In the genomic region with DNA sequence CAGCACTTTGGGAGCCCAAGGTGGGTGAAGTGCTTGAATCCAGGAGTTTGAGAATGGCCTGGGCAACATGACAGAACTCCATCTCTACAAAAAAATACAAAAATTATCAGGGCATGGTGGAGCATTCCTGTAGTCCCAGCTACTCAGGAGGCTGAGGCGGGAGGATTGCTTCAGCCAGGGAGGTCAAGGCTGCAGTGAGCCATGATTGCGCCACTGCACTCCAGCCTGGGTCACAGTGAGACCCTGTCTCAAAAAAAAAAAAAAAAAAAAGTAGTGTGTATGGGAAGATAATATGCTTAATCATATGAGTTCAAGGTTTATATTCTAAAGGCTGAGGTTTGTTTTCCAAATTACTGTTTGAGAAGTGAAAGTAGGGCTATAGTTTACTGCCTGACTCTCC, we compare ENCODE assay signal across 29 cellular contexts. TPM values are rescaled to one million over a fixed set of nuclear protein-coding genes. Genes with fewer than 3 reads are reported as not detected.
DNase-seq lines count a peak whose midpoint lies in the region; ATAC-seq, FAIRE-seq and TF ChIP-seq lines count a peak whose summit lies in the region.
"Had no signal": no experiment of that assay in that cellular context is flagged by ENCODE, and none has a peak within 500 bp of the region (broad histone marks: within the 10 kb centered on the region; RNA-seq: fewer than 3 reads in every experiment).

No MANE protein-coding gene starts in this region.

- TF ChIP-seq EP300 in HepG2 (IDR thresholded peaks at IDR 0.05; ENCODE audit: low read depth in 2 of 2, low read length in 2 of 2) (no peak), HepG2 (CRISPR knock-in tag; IDR thresholded peaks at IDR 0.05; ENCODE audit: borderline replicate concordance) (no peak), ovary (IDR thresholded peaks at IDR 0.05) (no peak)

- no peak for FAIRE-seq in HepG2 (lab: Jason Lieb, UNC)
- FAIRE-seq: A549, D721Med, GM12878, GM12892, GM18507 had no signal

- H3K36me3 ChIP-seq in HepG2 (replicated peaks in 1 of 2; ENCODE audit: control insufficient read depth in 1 of 2, insufficient read depth in 2 of 2, low read length in 2 of 2) = no peaks in the 10 kb centered on the region
- H3K36me3 ChIP-seq in right lobe of liver = no peaks in the 10 kb centered on the region
- H3K36me3 ChIP-seq in ovary = no peaks in the 10 kb centered on the region

- no peaks in the 10 kb centered on the region for H4K20me1 ChIP-seq in HepG2 (ENCODE audit: insufficient read depth, low read length)
- H4K20me1 ChIP-seq: BLaER1 treated with 17β-estradiol and CSF1 and Interleukin-3, amounts not matched to agents 10 nM and 100 nM had no signal

- no peaks in the 10 kb centered on the region for H3K79me2 ChIP-seq in HepG2 (ENCODE audit: insufficient read depth, low read length)

- H3K4me3 ChIP-seq in HepG2 (replicated peaks in 1 of 3; ENCODE audit: insufficient read depth in 1 of 3, low read depth in 2 of 3, low read length in 3 of 3) (no peak overlapping the region), right lobe of liver (no peak overlapping the region), ovary (no peak overlapping the region)
- H3K4me3 ChIP-seq: A549; BLaER1 treated with 17β-estradiol and CSF1 and Interleukin-3, amounts not matched to agents 10 nM and 100 nM; GM12878 had no signal

- intact Hi-C loops in HepG2 (cut with micrococcal nuclease; ENCODE audit: unreplicated experiment) = no loop called here
- intact Hi-C loops in right lobe of liver (cut with DNase I) = no loop called here
- intact Hi-C loops in ovary (cut with DNase I) = no loop called here

- no peak for ATAC-seq in HepG2
- ATAC-seq in right lobe of liver = no peak
- ATAC-seq: A549; CD8-positive, alpha-beta T cell; GM12878 had no signal

- TF ChIP-seq POLR2A in HepG2 (IDR thresholded peaks at IDR 0.05; ENCODE audit: insufficient read depth in 1 of 2, low read depth in 2 of 2, low read length in 2 of 2) = no peak
- no peak for TF ChIP-seq POLR2A in right lobe of liver (IDR thresholded peaks at IDR 0.05)
- no peak for TF ChIP-seq POLR2A in ovary (IDR thresholded peaks at IDR 0.05)

- POLR2A ChIA-PET in HepG2 (lab: Yijun Ruan, JAX) = interaction anchor here (0.7 kb wide), 1 partner anchor 58 kb away, joined by 3 read pairs; no protein-coding TSS in a partner anchor

- H3K9me3 ChIP-seq in HepG2 (ENCODE audit: low read length) = no peaks in the 10 kb centered on the region
- H3K9me3 ChIP-seq in right lobe of liver = no peaks in the 10 kb centered on the region
- no peaks in the 10 kb centered on the region for H3K9me3 ChIP-seq in ovary
- H3K9me3 ChIP-seq: A549; BLaER1 treated with 17β-estradiol and CSF1 and Interleukin-3, amounts not matched to agents 10 nM and 100 nM; Caco-2 had no signal

- TF ChIP-seq CTCF in HepG2 (CRISPR knock-in tag; IDR thresholded peaks at IDR 0.05) = no peak
- no peak for TF ChIP-seq CTCF in right lobe of liver (IDR thresholded peaks at IDR 0.05)
- TF ChIP-seq CTCF in ovary (IDR thresholded peaks at IDR 0.05) = no peak

- H3K9ac ChIP-seq in HepG2 (ENCODE audit: insufficient read depth, low read depth, low read length) = no peak overlapping the region
- H3K9ac ChIP-seq: BLaER1 treated with 17β-estradiol and CSF1 and Interleukin-3, amounts not matched to agents 10 nM and 100 nM had no signal

- H3K4me2 ChIP-seq in HepG2 (ENCODE audit: low read depth, low read length) = no peak overlapping the region
- H3K4me2 ChIP-seq: A549; BLaER1 treated with 17β-estradiol and CSF1 and Interleukin-3, amounts not matched to agents 10 nM and 100 nM had no signal

- H3K4me1 ChIP-seq in HepG2 (ENCODE audit: insufficient read depth, low read length) (peaks cover 6% of the 10 kb centered on the region; the same call in 1 of the 2 replicates), right lobe of liver (no peaks in the 10 kb centered on the region), ovary (ENCODE audit: insufficient read depth) (no peaks in the 10 kb centered on the region)
- H3K4me1 ChIP-seq: A549; BLaER1 treated with 17β-estradiol and CSF1 and Interleukin-3, amounts not matched to agents 10 nM and 100 nM; Caco-2 had no signal

- BruUV-seq in HepG2 (replicated peaks; lab: Mats Ljungman, UMichigan) = no TSS peak

- DNase-seq in HepG2 (ENCODE audit: low spot score) = no peak
- no peak for DNase-seq in right lobe of liver
- DNase-seq in ovary = peak; percentile 18 to 44 (median 29)
- no peak for DNase-seq in DMS114 treated with DMSO at 0.1 percent for 48 hours (lab: John Stamatoyannopoulos, UW; ENCODE audit: unreplicated experiment)
- no peak for DNase-seq in SIG-M5 (lab: John Stamatoyannopoulos, UW)
- DNase-seq: AML-193; Caco-2; Calu3; CD4-positive, alpha-beta T cell; CD8-positive, alpha-beta T cell; DMS153; DMS53; DMS79; DND-41; EL; GDM1 had no signal

- WGBS in HepG2 (ENCODE audit: low lambda C conversion rate) = 81% methylated on average over 2 of the region's 2 CpGs
- WGBS in right lobe of liver (ENCODE audit: insufficient coverage, low coverage, low lambda C conversion rate, missing lambda C conversion rate) = 95% methylated on average over 2 of the region's 2 CpGs
- 9 to 53% (median 32%) methylated on average over 2 of the region's 2 CpGs for WGBS in ovary, 3 donors

- CTCF ChIA-PET in HepG2 (lab: Yijun Ruan, JAX; ENCODE audit: low intra/inter-chr PET ratio, low total read pairs) = no interaction called here

- H2AFZ ChIP-seq in HepG2 (ENCODE audit: low read length) = no peak overlapping the region

- in situ Hi-C loops in HepG2 (cut with HindIII; ENCODE audit: extremely low pct_ligation_motif_present, low pct_unique_long_range_greater_than_20kb) = no loop called here

- no peaks in the 10 kb centered on the region for H3K27me3 ChIP-seq in HepG2 (ENCODE audit: control insufficient read depth in 1 of 2, insufficient read depth in 2 of 2, low read length in 2 of 2)
- H3K27me3 ChIP-seq in right lobe of liver = no peaks in the 10 kb centered on the region
- H3K27me3 ChIP-seq in ovary = no peaks in the 10 kb centered on the region
- H3K27me3 ChIP-seq: BLaER1 treated with 17β-estradiol and CSF1 and Interleukin-3, amounts not matched to agents 10 nM and 100 nM had no signal

- H3K27ac ChIP-seq in HepG2 (ENCODE audit: extremely low read length, insufficient read depth, low read length) (no peak overlapping the region), right lobe of liver (no peak overlapping the region), ovary (peak overlapping the region in 1 of 2 donors; percentile 21)
- H3K27ac ChIP-seq: 22Rv1; A549; BLaER1 treated with 17β-estradiol and CSF1 and Interleukin-3, amounts not matched to agents 10 nM and 100 nM; C4-2B had no signal

- no peak for TF ChIP-seq RAD21 in HepG2 (CRISPR knock-in tag; IDR thresholded peaks at IDR 0.05)

RNA-seq across cellular contexts. Expression of gene LDHAL6A, which starts 10.7 kb away (rescaled TPM):
- total RNA-seq in HepG2 (2016; rRNA removed; fragmentation: Illumina TruSeq; extraction: Trizol) (not detected in 2 replicates), right lobe of liver (not detected), ovary (1 to 10 TPM in 1 of 7 donors, under 1 TPM in 3, not detected in 3; 0.32 to 1.2 (median 0.55) TPM)
- not detected in 2 replicates for total RNA-seq in HepG2 (2016; cell fraction: cytosol; rRNA removed; fragmentation: Illumina TruSeq; extraction: Trizol; ENCODE audit: low read depth)
- not detected in 2 replicates for total RNA-seq in HepG2 (2016; cell fraction: insoluble cytoplasmic fraction; rRNA removed; fragmentation: Illumina TruSeq; extraction: Trizol)
- total RNA-seq in HepG2 (2016; cell fraction: membrane; rRNA removed; fragmentation: Illumina TruSeq; extraction: Trizol) = not detected in 2 replicates
- not detected in 2 replicates for total RNA-seq in HepG2 (2016; cell fraction: nucleus; rRNA removed; fragmentation: Illumina TruSeq; extraction: Trizol)
- polyA plus RNA-seq in HepG2 (2011; rRNA removed) (not detected in 2 replicates), ovary (under 1 TPM in 1 of 2 donors, not detected in 1; 0.84 TPM)
- not detected in 2 replicates for polyA plus RNA-seq in HepG2 (2011; cell fraction: cytosol; rRNA removed)
- polyA plus RNA-seq in HepG2 (2011; cell fraction: nucleus; rRNA removed) = not detected in 2 replicates
- 0.12 TPM in 1 of 2 replicates, not detected in the other for polyA plus RNA-seq in HepG2 (2012)
- polyA plus RNA-seq in HepG2 (2016; cell fraction: cytosol; fragmentation: Illumina TruSeq; extraction: Trizol; ENCODE audit: low read depth) = not detected in 2 replicates
- polyA plus RNA-seq in HepG2 (2016; cell fraction: insoluble cytoplasmic fraction; fragmentation: Illumina TruSeq; extraction: Trizol; ENCODE audit: low read depth) = not detected in 2 replicates
- polyA plus RNA-seq in HepG2 (2016; cell fraction: membrane; fragmentation: Illumina TruSeq; extraction: Trizol; ENCODE audit: low read depth) = not detected in 2 replicates
- polyA plus RNA-seq in HepG2 (2016; cell fraction: nucleus; fragmentation: Illumina TruSeq; extraction: Trizol; ENCODE audit: insufficient read depth, low read depth) = not detected in 2 replicates
- polyA minus RNA-seq in HepG2 (2011; rRNA and poly(A)+ RNA removed; ENCODE audit: low replicate concordance) = not detected in 2 replicates
- not detected in 2 replicates for polyA minus RNA-seq in HepG2 (2011; cell fraction: cytosol; rRNA and poly(A)+ RNA removed)
- not detected in 2 replicates for polyA minus RNA-seq in HepG2 (2011; cell fraction: nucleus; rRNA and poly(A)+ RNA removed)
- total RNA-seq: A172; Calu3; CD4-positive, alpha-beta T cell; CD8-positive, alpha-beta T cell; G401; GM12878 had no signal
- polyA plus RNA-seq: A549, BJ had no signal

RNA-seq across cellular contexts. Expression of gene LDHC, which starts 54.3 kb away (rescaled TPM):
- total RNA-seq in HepG2 (2016; rRNA removed; fragmentation: Illumina TruSeq; extraction: Trizol) = not detected in 2 replicates
- not detected in 2 replicates for total RNA-seq in HepG2 (2016; cell fraction: cytosol; rRNA removed; fragmentation: Illumina TruSeq; extraction: Trizol; ENCODE audit: low read depth)
- not detected in 2 replicates for total RNA-seq in HepG2 (2016; cell fraction: insoluble cytoplasmic fraction; rRNA removed; fragmentation: Illumina TruSeq; extraction: Trizol)
- not detected in 2 replicates for total RNA-seq in HepG2 (2016; cell fraction: membrane; rRNA removed; fragmentation: Illumina TruSeq; extraction: Trizol)
- total RNA-seq in HepG2 (2016; cell fraction: nucleus; rRNA removed; fragmentation: Illumina TruSeq; extraction: Trizol) = not detected in 2 replicates
- not detected in 2 replicates for polyA plus RNA-seq in HepG2 (2011; rRNA removed)
- not detected in 2 replicates for polyA plus RNA-seq in HepG2 (2011; cell fraction: cytosol; rRNA removed)
- not detected in 2 replicates for polyA plus RNA-seq in HepG2 (2011; cell fraction: nucleus; rRNA removed)
- polyA plus RNA-seq in HepG2 (2012) = not detected in 2 replicates
- polyA plus RNA-seq in HepG2 (2016; cell fraction: cytosol; fragmentation: Illumina TruSeq; extraction: Trizol; ENCODE audit: low read depth) = not detected in 2 replicates
- not detected in 2 replicates for polyA plus RNA-seq in HepG2 (2016; cell fraction: insoluble cytoplasmic fraction; fragmentation: Illumina TruSeq; extraction: Trizol; ENCODE audit: low read depth)
- not detected in 2 replicates for polyA plus RNA-seq in HepG2 (2016; cell fraction: membrane; fragmentation: Illumina TruSeq; extraction: Trizol; ENCODE audit: low read depth)
- polyA plus RNA-seq in HepG2 (2016; cell fraction: nucleus; fragmentation: Illumina TruSeq; extraction: Trizol; ENCODE audit: insufficient read depth, low read depth) = not detected in 2 replicates
- not detected in 2 replicates for polyA minus RNA-seq in HepG2 (2011; rRNA and poly(A)+ RNA removed; ENCODE audit: low replicate concordance)
- polyA minus RNA-seq in HepG2 (2011; cell fraction: cytosol; rRNA and poly(A)+ RNA removed) = not detected in 2 replicates
- not detected in 2 replicates for polyA minus RNA-seq in HepG2 (2011; cell fraction: nucleus; rRNA and poly(A)+ RNA removed)
- 1 to 10 TPM in 2 of 6 experiments, under 1 TPM in 1, not detected in 3; 0.61 to 1.6 (median 1.5) TPM for total RNA-seq in right lobe of liver
- total RNA-seq in ovary = 1 to 10 TPM in 2 of 7 donors, not detected in 5; 1.1 TPM
- under 1 TPM in 1 of 2 donors, not detected in 1; 0.96 TPM for polyA plus RNA-seq in ovary
- total RNA-seq: B cell; Caco-2; Calu3; CD4-positive, alpha-beta T cell; CD8-positive, alpha-beta T cell; Daoy; G401; GM12878 had no signal
- polyA plus RNA-seq: BJ had no signal

Comparison
In these comparisons a context has a peak if more than half of its experiments do, and no peak if none do; other contexts are left out.
1. DNase-seq: peak in ovary (5 of 5); none in HepG2 (single experiment), right lobe of liver (0 of 3), DMS114 treated with DMSO at 0.1 percent for 48 hours (single experiment) and SIG-M5 (single experiment).